2 cellular contexts compared by ENCODE assay signal in the genomic region with DNA sequence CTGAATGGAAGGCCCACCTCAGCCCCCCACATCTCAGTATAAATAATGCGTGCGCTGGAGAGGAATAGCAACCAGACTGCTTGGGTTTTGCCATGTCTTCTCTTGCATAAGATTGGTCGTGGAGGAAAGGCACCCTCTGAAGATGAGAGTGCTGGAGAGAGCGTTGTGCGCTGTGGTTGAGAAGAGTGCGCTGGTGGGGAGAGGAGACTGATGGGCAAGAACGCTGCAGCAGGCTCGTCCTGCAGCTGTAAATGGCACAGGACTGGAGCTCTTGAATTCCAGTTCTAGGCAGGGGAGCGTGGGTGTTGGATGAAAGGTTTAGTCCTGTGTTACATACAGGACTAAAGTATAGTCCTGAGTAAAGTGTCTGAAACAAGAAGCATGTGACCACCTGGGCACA.
TF ChIP-seq lines count a peak whose summit lies in the region.

No MANE protein-coding gene starts in this region.

TF ChIP-seq in IMR-90, 13 proteins besides CTCF, POLR2A, EP300 and RAD21:
- TF ChIP-seq, protein P1, sequence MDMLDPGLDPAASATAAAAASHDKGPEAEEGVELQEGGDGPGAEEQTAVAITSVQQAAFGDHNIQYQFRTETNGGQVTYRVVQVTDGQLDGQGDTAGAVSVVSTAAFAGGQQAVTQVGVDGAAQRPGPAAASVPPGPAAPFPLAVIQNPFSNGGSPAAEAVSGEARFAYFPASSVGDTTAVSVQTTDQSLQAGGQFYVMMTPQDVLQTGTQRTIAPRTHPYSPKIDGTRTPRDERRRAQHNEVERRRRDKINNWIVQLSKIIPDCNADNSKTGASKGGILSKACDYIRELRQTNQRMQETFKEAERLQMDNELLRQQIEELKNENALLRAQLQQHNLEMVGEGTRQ (IDR thresholded peaks at IDR 0.05; ENCODE audit: low read depth, low read length) = no peak
- no peak for TF ChIP-seq SMC3 (IDR thresholded peaks at IDR 0.05; ENCODE audit: low read depth, low read length)
- TF ChIP-seq, protein P2, sequence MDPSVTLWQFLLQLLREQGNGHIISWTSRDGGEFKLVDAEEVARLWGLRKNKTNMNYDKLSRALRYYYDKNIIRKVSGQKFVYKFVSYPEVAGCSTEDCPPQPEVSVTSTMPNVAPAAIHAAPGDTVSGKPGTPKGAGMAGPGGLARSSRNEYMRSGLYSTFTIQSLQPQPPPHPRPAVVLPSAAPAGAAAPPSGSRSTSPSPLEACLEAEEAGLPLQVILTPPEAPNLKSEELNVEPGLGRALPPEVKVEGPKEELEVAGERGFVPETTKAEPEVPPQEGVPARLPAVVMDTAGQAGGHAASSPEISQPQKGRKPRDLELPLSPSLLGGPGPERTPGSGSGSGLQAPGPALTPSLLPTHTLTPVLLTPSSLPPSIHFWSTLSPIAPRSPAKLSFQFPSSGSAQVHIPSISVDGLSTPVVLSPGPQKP (IDR thresholded peaks at IDR 0.05; ENCODE audit: borderline replicate concordance, low read depth, low read length) = no peak
- no peak for TF ChIP-seq FOS (IDR thresholded peaks at IDR 0.05; ENCODE audit: low read depth, low read length)
- no peak for TF ChIP-seq CEBPB (IDR thresholded peaks at IDR 0.05; ENCODE audit: low read depth, low read length)
- TF ChIP-seq MAZ (IDR thresholded peaks at IDR 0.05; ENCODE audit: borderline replicate concordance, low read depth, low read length) = no peak
- no peak for TF ChIP-seq RFX5 (IDR thresholded peaks at IDR 0.05; ENCODE audit: low read depth, low read length)
- TF ChIP-seq MXI1 (IDR thresholded peaks at IDR 0.05; ENCODE audit: borderline replicate concordance, low read depth, low read length) = no peak
- no peak for TF ChIP-seq CHD1 (IDR thresholded peaks at IDR 0.05; ENCODE audit: low read depth, low read length)
- TF ChIP-seq NFE2L2 (IDR thresholded peaks at IDR 0.05; ENCODE audit: low read depth, low read length) = no peak
- TF ChIP-seq MAFK (IDR thresholded peaks at IDR 0.05; ENCODE audit: low read depth, low read length) = no peak
- TF ChIP-seq RCOR1 (IDR thresholded peaks at IDR 0.05; ENCODE audit: insufficient replicate concordance, low read length) = no peak
- no peak for TF ChIP-seq BHLHE40 (IDR thresholded peaks at IDR 0.05; ENCODE audit: low read depth, low read length)

TF ChIP-seq in K562, 482 proteins besides CTCF, POLR2A, EP300 and RAD21:
- TF ChIP-seq ZFP36 (IDR thresholded peaks at IDR 0.05; ENCODE audit: low read depth, low read length, partially characterized antibody) (no peak), FIP1L1 (IDR thresholded peaks at IDR 0.05; ENCODE audit: low read depth, low read length, poor library complexity, severe bottlenecking) (no peak), ZNF589 (CRISPR knock-in tag; IDR thresholded peaks at IDR 0.05; ENCODE audit: low read depth) (no peak), KDM4B (IDR thresholded peaks at IDR 0.05; ENCODE audit: borderline replicate concordance in 2 of 2, low read depth in 1 of 2) (no peak), ZNF24 (IDR thresholded peaks at IDR 0.05) (no peak), FOSL1 (tag; conservative IDR thresholded peaks at IDR 0.05) (no peak), ZNF644 (tag; IDR thresholded peaks at IDR 0.05; ENCODE audit: low read depth) (no peak), HNRNPK (IDR thresholded peaks at IDR 0.05; ENCODE audit: low read depth, low read length, poor library complexity, severe bottlenecking) (no peak), ZNF140 (CRISPR knock-in tag; IDR thresholded peaks at IDR 0.05) (no peak), RBBP5 (IDR thresholded peaks at IDR 0.05; ENCODE audit: borderline replicate concordance, insufficient read depth, low read length, poor library complexity, severe bottlenecking) (no peak), KDM2B (CRISPR knock-in tag; IDR thresholded peaks at IDR 0.05) (no peak)
- TF ChIP-seq, protein P3, sequence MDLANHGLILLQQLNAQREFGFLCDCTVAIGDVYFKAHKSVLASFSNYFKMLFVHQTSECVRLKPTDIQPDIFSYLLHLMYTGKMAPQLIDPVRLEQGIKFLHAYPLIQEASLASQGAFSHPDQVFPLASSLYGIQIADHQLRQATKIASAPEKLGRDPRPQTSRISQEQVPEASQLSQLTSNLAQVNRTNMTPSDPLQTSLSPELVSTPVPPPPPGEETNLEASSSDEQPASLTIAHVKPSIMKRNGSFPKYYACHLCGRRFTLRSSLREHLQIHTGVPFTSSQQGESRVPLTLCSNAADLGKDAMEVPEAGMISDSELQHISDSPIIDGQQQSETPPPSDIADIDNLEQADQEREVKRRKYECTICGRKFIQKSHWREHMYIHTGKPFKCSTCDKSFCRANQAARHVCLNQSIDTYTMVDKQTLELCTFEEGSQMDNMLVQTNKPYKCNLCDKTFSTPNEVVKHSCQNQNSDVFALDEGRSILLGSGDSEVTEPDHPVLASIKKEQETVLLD (IDR thresholded peaks at IDR 0.05) = no peak
- TF ChIP-seq, protein P4, sequence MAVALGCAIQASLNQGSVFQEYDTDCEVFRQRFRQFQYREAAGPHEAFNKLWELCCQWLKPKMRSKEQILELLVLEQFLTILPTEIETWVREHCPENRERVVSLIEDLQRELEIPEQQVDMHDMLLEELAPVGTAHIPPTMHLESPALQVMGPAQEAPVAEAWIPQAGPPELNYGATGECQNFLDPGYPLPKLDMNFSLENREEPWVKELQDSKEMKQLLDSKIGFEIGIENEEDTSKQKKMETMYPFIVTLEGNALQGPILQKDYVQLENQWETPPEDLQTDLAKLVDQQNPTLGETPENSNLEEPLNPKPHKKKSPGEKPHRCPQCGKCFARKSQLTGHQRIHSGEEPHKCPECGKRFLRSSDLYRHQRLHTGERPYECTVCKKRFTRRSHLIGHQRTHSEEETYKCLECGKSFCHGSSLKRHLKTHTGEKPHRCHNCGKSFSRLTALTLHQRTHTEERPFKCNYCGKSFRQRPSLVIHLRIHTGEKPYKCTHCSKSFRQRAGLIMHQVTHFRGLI (CRISPR knock-in tag; IDR thresholded peaks at IDR 0.05) = no peak
- TF ChIP-seq, protein P5, sequence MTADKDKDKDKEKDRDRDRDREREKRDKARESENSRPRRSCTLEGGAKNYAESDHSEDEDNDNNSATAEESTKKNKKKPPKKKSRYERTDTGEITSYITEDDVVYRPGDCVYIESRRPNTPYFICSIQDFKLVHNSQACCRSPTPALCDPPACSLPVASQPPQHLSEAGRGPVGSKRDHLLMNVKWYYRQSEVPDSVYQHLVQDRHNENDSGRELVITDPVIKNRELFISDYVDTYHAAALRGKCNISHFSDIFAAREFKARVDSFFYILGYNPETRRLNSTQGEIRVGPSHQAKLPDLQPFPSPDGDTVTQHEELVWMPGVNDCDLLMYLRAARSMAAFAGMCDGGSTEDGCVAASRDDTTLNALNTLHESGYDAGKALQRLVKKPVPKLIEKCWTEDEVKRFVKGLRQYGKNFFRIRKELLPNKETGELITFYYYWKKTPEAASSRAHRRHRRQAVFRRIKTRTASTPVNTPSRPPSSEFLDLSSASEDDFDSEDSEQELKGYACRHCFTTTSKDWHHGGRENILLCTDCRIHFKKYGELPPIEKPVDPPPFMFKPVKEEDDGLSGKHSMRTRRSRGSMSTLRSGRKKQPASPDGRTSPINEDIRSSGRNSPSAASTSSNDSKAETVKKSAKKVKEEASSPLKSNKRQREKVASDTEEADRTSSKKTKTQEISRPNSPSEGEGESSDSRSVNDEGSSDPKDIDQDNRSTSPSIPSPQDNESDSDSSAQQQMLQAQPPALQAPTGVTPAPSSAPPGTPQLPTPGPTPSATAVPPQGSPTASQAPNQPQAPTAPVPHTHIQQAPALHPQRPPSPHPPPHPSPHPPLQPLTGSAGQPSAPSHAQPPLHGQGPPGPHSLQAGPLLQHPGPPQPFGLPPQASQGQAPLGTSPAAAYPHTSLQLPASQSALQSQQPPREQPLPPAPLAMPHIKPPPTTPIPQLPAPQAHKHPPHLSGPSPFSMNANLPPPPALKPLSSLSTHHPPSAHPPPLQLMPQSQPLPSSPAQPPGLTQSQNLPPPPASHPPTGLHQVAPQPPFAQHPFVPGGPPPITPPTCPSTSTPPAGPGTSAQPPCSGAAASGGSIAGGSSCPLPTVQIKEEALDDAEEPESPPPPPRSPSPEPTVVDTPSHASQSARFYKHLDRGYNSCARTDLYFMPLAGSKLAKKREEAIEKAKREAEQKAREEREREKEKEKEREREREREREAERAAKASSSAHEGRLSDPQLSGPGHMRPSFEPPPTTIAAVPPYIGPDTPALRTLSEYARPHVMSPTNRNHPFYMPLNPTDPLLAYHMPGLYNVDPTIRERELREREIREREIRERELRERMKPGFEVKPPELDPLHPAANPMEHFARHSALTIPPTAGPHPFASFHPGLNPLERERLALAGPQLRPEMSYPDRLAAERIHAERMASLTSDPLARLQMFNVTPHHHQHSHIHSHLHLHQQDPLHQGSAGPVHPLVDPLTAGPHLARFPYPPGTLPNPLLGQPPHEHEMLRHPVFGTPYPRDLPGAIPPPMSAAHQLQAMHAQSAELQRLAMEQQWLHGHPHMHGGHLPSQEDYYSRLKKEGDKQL (CRISPR knock-in tag; IDR thresholded peaks at IDR 0.05; ENCODE audit: borderline replicate concordance) = no peak
- TF ChIP-seq, protein P6, sequence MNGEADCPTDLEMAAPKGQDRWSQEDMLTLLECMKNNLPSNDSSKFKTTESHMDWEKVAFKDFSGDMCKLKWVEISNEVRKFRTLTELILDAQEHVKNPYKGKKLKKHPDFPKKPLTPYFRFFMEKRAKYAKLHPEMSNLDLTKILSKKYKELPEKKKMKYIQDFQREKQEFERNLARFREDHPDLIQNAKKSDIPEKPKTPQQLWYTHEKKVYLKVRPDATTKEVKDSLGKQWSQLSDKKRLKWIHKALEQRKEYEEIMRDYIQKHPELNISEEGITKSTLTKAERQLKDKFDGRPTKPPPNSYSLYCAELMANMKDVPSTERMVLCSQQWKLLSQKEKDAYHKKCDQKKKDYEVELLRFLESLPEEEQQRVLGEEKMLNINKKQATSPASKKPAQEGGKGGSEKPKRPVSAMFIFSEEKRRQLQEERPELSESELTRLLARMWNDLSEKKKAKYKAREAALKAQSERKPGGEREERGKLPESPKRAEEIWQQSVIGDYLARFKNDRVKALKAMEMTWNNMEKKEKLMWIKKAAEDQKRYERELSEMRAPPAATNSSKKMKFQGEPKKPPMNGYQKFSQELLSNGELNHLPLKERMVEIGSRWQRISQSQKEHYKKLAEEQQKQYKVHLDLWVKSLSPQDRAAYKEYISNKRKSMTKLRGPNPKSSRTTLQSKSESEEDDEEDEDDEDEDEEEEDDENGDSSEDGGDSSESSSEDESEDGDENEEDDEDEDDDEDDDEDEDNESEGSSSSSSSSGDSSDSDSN (IDR thresholded peaks at IDR 0.05; ENCODE audit: borderline replicate concordance in 1 of 2, low read depth in 2 of 2, low read length in 2 of 2) = no peak
